In genomic region chr2:169006665-169007064, GRCh38 we compare ENCODE assay signal across 30 cellular contexts. TPM values are rescaled to one million over a fixed set of nuclear protein-coding genes. Genes with fewer than 3 reads are reported as not detected.
"Had no signal": no experiment of that assay in that cellular context is flagged by ENCODE, and none has a peak within 500 bp of the region (broad histone marks: within the 10 kb centered on the region; RNA-seq: fewer than 3 reads in every experiment).

No MANE protein-coding gene starts in this region.

- H3K4me3 ChIP-seq: neural progenitor cell, ovary, psoas muscle, right lobe of liver, sigmoid colon, stomach, thoracic aorta, thyroid gland, tibial nerve, upper lobe of left lung, vagina had no signal

- DNase-seq: natural killer cell; occipital lobe; ovary; posterior cingulate gyrus; psoas muscle; right cardiac atrium; right lobe of liver; sigmoid colon; small intestine; stimulated activated CD4-positive, alpha-beta T cell treated with anti-CD3 and anti-CD28 coated beads, Interleukin-15, amount 100 ng/mL, for 24 hours; stimulated activated CD4-positive, alpha-beta T cell treated with anti-CD3 and anti-CD28 coated beads, Interleukin-2, amount 100 ng/mL, for 24 hours; stimulated activated CD4-positive, alpha-beta T cell treated with anti-CD3 and anti-CD28 coated beads, Interleukin-2, amount 100 ng/mL, for 48 hours; stimulated activated CD4-positive, alpha-beta T cell treated with anti-CD3 and anti-CD28 coated beads, Interleukin-4, amount 100 ng/mL, for 24 hours; stimulated activated naive B cell treated with anti-CD40 and anti-IgM and Interleukin-4, amounts not matched to agents 10 μg/mL and 1 μg/mL and 100 μg/mL, for 72 hours; stimulated activated naive CD4-positive, alpha-beta T cell treated with Interleukin-2 at 50 U/mL for 16 hours; stomach; thyroid gland; trophoblast cell; upper lobe of left lung had no signal

- H3K27ac ChIP-seq: neural progenitor cell, ovary, parathyroid adenoma, psoas muscle, right lobe of liver, sigmoid colon, stomach, thoracic aorta, thyroid gland, tibial nerve, upper lobe of left lung, vagina had no signal

- H2AFZ ChIP-seq: neural progenitor cell, parathyroid adenoma had no signal

- H3K79me2 ChIP-seq: parathyroid adenoma had no signal

- ATAC-seq: natural killer cell; psoas muscle; right cardiac atrium; right lobe of liver; stimulated activated effector memory CD8-positive, alpha-beta T cell treated with anti-CD3 and anti-CD28 coated beads, Interleukin-12 subunit alpha, Interleukin-12 subunit beta, amount 100 ng/mL, for 72 hours; stimulated activated naive B cell treated with anti-CD40 and anti-IgM and Interleukin-4, amounts not matched to agents 10 μg/mL and 1 μg/mL and 100 μg/mL, for 72 hours had no signal

- H3K9ac ChIP-seq: neural progenitor cell, parathyroid adenoma had no signal

- H3K4me1 ChIP-seq: neural progenitor cell, parathyroid adenoma, psoas muscle, right lobe of liver, sigmoid colon, stomach, thyroid gland, tibial nerve, upper lobe of left lung, vagina had no signal

- H3K36me3 ChIP-seq: neural progenitor cell, ovary, sigmoid colon, stomach, thoracic aorta, thyroid gland, tibial nerve, upper lobe of left lung, vagina had no signal

- H3K4me2 ChIP-seq: neural progenitor cell had no signal

- H3K9me3 ChIP-seq: ovary, psoas muscle, right lobe of liver, sigmoid colon, stomach, thoracic aorta, thyroid gland, upper lobe of left lung, vagina had no signal

- H3K27me3 ChIP-seq: neural progenitor cell, ovary, right lobe of liver, sigmoid colon, stomach, thyroid gland, tibial nerve, upper lobe of left lung, vagina had no signal

- FAIRE-seq: small intestine, urothelium cell line had no signal

RNA-seq across cellular contexts. Expression of gene ABCB11, which starts 24.5 kb away (rescaled TPM):
- total RNA-seq: osteoblast, renal cortical epithelial cell, skeletal muscle tissue, thoracic aorta, vagina had no signal
- polyA plus RNA-seq: neural cell, stomach had no signal
